Comparison of ENCODE assay signal across 8 cellular contexts in the genomic region with DNA sequence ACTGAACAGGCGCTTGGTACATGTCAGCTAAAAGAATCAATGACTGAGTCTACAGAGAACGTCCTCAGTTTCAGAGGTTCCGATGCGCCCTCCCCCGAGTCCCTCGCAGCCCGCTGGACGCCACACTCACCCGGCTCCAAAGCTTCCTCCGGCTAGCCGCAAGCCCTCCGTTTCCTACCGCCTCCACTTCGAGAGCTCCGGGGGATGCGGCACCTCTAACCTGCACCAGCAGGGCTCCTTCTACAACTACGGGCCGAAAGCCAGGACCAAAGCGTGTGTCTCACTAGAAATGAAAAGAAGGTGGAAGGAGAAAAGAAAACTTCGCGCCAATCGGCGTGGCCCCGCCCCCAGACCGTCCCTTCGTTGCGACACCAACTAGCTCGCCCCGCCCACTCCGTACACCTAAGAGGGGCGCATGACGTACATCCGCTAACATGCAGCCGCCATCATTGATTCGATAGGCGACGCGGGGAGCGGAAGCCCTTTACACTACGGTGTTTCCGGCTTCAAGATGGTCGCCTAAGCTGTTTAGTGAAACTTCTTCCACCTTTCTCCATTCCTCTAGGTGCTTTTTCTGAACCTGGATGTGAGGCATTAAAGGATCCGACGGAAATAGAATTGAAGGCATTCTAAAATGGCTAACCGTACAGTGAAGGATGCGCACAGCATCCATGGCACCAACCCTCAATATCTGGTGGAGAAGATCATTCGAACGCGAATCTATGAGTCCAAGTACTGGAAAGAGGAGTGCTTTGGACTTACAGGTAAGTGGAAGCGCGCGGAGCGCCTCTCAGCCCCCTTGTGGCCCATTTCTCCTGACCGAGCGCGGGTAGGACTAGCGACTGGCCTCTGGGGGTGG. TPM values are rescaled to one million over a fixed set of nuclear protein-coding genes. Genes with fewer than 3 reads are reported as not detected.
DNase-seq lines count a peak whose midpoint lies in the region; ATAC-seq, FAIRE-seq and TF ChIP-seq lines count a peak whose summit lies in the region.

A gene (minus strand): TSS at position 308 of the 859 bp plus-strand sequence. CDS start 2,200 bp downstream, outside the sequence.
A gene with protein sequence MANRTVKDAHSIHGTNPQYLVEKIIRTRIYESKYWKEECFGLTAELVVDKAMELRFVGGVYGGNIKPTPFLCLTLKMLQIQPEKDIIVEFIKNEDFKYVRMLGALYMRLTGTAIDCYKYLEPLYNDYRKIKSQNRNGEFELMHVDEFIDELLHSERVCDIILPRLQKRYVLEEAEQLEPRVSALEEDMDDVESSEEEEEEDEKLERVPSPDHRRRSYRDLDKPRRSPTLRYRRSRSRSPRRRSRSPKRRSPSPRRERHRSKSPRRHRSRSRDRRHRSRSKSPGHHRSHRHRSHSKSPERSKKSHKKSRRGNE (plus strand): TSS at position 487 of the 859 bp plus-strand sequence. CDS start 148 bp downstream, at position 635.

- TF ChIP-seq CTCF in upper lobe of left lung (IDR thresholded peaks at IDR 0.05): peak; percentile 26 to 86 (median 46)

- H3K36me3 ChIP-seq in adipocyte (ENCODE audit: control insufficient read depth, insufficient read depth, low read length, severe bottlenecking) (peaks cover 17% of the 10 kb centered on the region), upper lobe of left lung (peaks cover 11 to 36% (median 18%) of the 10 kb centered on the region in 4 donors)

- H3K9me3 ChIP-seq in adipocyte (ENCODE audit: control insufficient read depth, low read length) (no peaks in the 10 kb centered on the region), upper lobe of left lung (no peaks in the 10 kb centered on the region)

- no peak for TF ChIP-seq EP300 in upper lobe of left lung (IDR thresholded peaks at IDR 0.05)

- peak within 1 kb of the TSS; percentile 86 to 96 (median 90) for H3K27ac ChIP-seq in upper lobe of left lung

- FAIRE-seq in GM12891 (lab: Jason Lieb, UNC): peak; percentile 98

- 0 to 1% methylated on average over 39 to 57 of the region's 57 CpGs for WGBS in upper lobe of left lung, 2 donors

- ATAC-seq in HG02840 (IDR thresholded peaks at IDR 0.05; ENCODE audit: low FRiP score, unreplicated experiment) (peak; percentile 90), upper lobe of left lung (ENCODE audit: low FRiP score in 2 of 2) (peak; percentile 99 to 100)

- H3K27me3 ChIP-seq in adipocyte (replicated peaks; ENCODE audit: control insufficient read depth, insufficient read depth, low read length): no peaks in the 10 kb centered on the region
- H3K27me3 ChIP-seq in upper lobe of left lung: no peaks in the 10 kb centered on the region

- TF ChIP-seq POLR2A in GM12891 (IDR thresholded peaks at IDR 0.05; ENCODE audit: low read depth, low read length): peak; percentile 94
- peak in 3 of 4 donors; percentile 48 to 82 (median 62) for TF ChIP-seq POLR2A in upper lobe of left lung (IDR thresholded peaks at IDR 0.05)

- H3K9ac ChIP-seq in adipocyte (ENCODE audit: low read length): peak within 1 kb of the TSS; percentile 96

- intact Hi-C loops in cardiac septum (cut with DNase I): loop anchor here (2.0 to 10.0 kb wide), 4 partner anchors 38 to 280 kb away; a partner anchor contains a TSS

- H3K4me1 ChIP-seq in adipocyte (ENCODE audit: control insufficient read depth, insufficient read depth, low read length) (peaks cover 9% of the 10 kb centered on the region), upper lobe of left lung (peaks cover 20 to 27% (median 26%) of the 10 kb centered on the region in 4 donors)

- peak within 1 kb of the TSS; percentile 99 for H3K4me3 ChIP-seq in adipocyte (ENCODE audit: low read length)
- H3K4me3 ChIP-seq in upper lobe of left lung: peak within 1 kb of the TSS; percentile 68 to 84 (median 82)

- DNase-seq in GM12891 (ENCODE audit: insufficient read length, low spot score) (peak; percentile 73), NCI-H1436 (lab: John Stamatoyannopoulos, UW) (peak; percentile 99), T follicular helper cell (ENCODE audit: low read depth) (peak; percentile 97), adipocyte (ENCODE audit: low read depth) (peak; percentile 100), cardiac septum (ENCODE audit: low spot score) (peak; percentile 97), pons (ENCODE audit: low spot score) (peak; percentile 98), upper lobe of left lung (peak; percentile 96 to 97)

TF ChIP-seq in GM12891, 5 proteins besides CTCF, POLR2A, EP300 and RAD21:
- peak; percentile 95 for TF ChIP-seq POLR2AphosphoS5 (IDR thresholded peaks at IDR 0.05; ENCODE audit: low read depth, low read length)
- TF ChIP-seq SPI1 (IDR thresholded peaks at IDR 0.05; ENCODE audit: low read depth, low read length): no peak
- peak; percentile 66 for TF ChIP-seq TAF1 (IDR thresholded peaks at IDR 0.05; ENCODE audit: low read depth, low read length)
- TF ChIP-seq POU2F2 (IDR thresholded peaks at IDR 0.05; ENCODE audit: low read depth, low read length): peak; percentile 25; the same call in 1 of the 2 replicates
- TF ChIP-seq PAX5 (IDR thresholded peaks at IDR 0.05; ENCODE audit: insufficient read depth, low read length, severe bottlenecking): no peak
TF ChIP-seq in GM12891: peak in this region for 3.

RNA-seq across cellular contexts. Expression of the first gene that starts in this region (rescaled TPM):
- 12.2 TPM for polyA plus RNA-seq in GM12891 (2012; ENCODE audit: low read depth, missing spikeins)
- total RNA-seq in cardiac septum (0.11 TPM), upper lobe of left lung (1 to 10 TPM in 2 of 6 donors, under 1 TPM in 4; 0.22 to 1.1 (median 0.96) TPM)

RNA-seq across cellular contexts. Expression of the second gene that starts in this region (rescaled TPM):
- polyA plus RNA-seq in GM12891 (2012; ENCODE audit: low read depth, missing spikeins): 36.4 TPM
- total RNA-seq in cardiac septum (20.9 TPM), upper lobe of left lung (10 to 100 TPM in 5 of 6 donors, 1 to 10 TPM in 1; 2.7 to 39.6 (median 16.3) TPM)

Comparison
In these comparisons a context has a peak if more than half of its experiments do, and no peak if none do; other contexts are left out.
1. Peak in every context shown above with its lines: DNase-seq, ATAC-seq, H3K4me3 ChIP-seq and H3K27ac ChIP-seq.